Comparison of ENCODE assay signal across 8 cellular contexts in the genomic region with DNA sequence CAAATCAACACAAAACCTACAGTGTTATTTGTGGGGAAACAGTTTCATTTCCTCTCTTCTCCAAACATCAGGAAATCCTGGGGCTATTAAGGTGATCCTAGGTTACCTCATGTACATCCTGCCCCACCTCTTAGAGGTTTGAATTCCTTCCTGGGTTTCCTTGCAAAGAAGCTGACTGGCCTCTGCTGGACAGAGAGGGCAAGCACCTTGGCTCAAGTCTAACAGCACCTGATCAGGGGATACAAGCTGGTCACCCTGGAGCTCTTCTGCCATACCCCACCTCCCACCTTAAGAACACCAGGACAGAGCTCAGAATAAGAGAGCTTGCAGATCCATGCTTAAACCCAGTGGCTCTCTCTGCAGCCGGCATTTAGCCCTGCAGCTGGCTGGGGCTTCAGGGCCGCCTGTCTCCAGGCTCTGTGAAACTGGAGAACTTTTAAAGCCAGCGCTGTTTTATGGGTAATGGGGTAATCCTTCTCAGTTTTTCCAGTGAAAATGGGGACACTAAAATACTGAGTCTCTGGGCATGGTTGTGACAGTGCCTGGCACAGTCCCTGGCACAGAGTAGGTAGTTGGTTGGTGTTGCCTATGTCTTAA.
A peak's percentile ranks its signal among the peaks of the same experiment; 100 is the strongest.
DNase-seq lines count a peak whose midpoint lies in the region; ATAC-seq and TF ChIP-seq lines count a peak whose summit lies in the region.

No MANE protein-coding gene starts in this region.

- H3K27ac Mint-ChIP-seq in GM23338 = no peak overlapping the region
- no peak overlapping the region for H3K27ac Mint-ChIP-seq in activated naive CD4-positive, alpha-beta T cell treated with anti-CD3 and anti-CD28 coated beads, Interleukin-2, amount 10 ng/mL, durations not matched to agents 7 days and 5 days
- no peak overlapping the region for H3K27ac Mint-ChIP-seq in activated T-helper 1 cell treated with anti-CD3 and anti-CD28 coated beads, Interleukin-12 subunit alpha, Interleukin-12 subunit beta, Interleukin-2, Interleukin-4 antibody, amounts not matched to agents 30 ng/mL and 10 ng/mL and 1 ng/mL, durations not matched to agents 14 hours and 24 hours and 36 hours

- TF ChIP-seq CTCF in GM23338 (conservative IDR thresholded peaks at IDR 0.05; ENCODE audit: low read depth in 2 of 2) (peak; percentile 83 to 93), fibroblast of lung (conservative IDR thresholded peaks at IDR 0.05 in 1 of 2, IDR thresholded peaks at IDR 0.05 in 1 of 2; ENCODE audit: low read depth in 1 of 2, low read length in 2 of 2) (peak; percentile 53 to 59), omental fat pad (IDR thresholded peaks at IDR 0.05) (no peak)

- H3K4me1 Mint-ChIP-seq in GM23338 = peaks cover 25% of the 10 kb centered on the region
- no peaks in the 10 kb centered on the region for H3K4me1 Mint-ChIP-seq in activated naive CD4-positive, alpha-beta T cell treated with anti-CD3 and anti-CD28 coated beads, Interleukin-2, amount 10 ng/mL, durations not matched to agents 7 days and 5 days
- H3K4me1 Mint-ChIP-seq in activated T-helper 1 cell treated with anti-CD3 and anti-CD28 coated beads, Interleukin-12 subunit alpha, Interleukin-12 subunit beta, Interleukin-2, Interleukin-4 antibody, amounts not matched to agents 30 ng/mL and 10 ng/mL and 1 ng/mL, durations not matched to agents 14 hours and 24 hours and 36 hours (ENCODE audit: low read depth) = no peaks in the 10 kb centered on the region

- H3K4me3 Mint-ChIP-seq in GM23338 = peak overlapping the region; percentile 81
- H3K4me3 Mint-ChIP-seq in activated naive CD4-positive, alpha-beta T cell treated with anti-CD3 and anti-CD28 coated beads, Interleukin-2, amount 10 ng/mL, durations not matched to agents 7 days and 5 days = no peak overlapping the region
- H3K4me3 Mint-ChIP-seq in activated T-helper 1 cell treated with anti-CD3 and anti-CD28 coated beads, Interleukin-12 subunit alpha, Interleukin-12 subunit beta, Interleukin-2, Interleukin-4 antibody, amounts not matched to agents 30 ng/mL and 10 ng/mL and 1 ng/mL, durations not matched to agents 14 hours and 24 hours and 36 hours = no peak overlapping the region

- H3K9me2 ChIP-seq in GM23338 (ENCODE audit: insufficient read depth) = no peaks in the 10 kb centered on the region

- intact Hi-C loops in activated T-helper 1 cell treated with anti-CD3 and anti-CD28 coated beads, Interleukin-12 subunit alpha, Interleukin-12 subunit beta, Interleukin-2, Interleukin-4 antibody, amounts not matched to agents 30 ng/mL and 10 ng/mL and 1 ng/mL, durations not matched to agents 14 hours and 24 hours and 36 hours (cut with micrococcal nuclease) = no loop called here

- H3K4me1 ChIP-seq in GM23338 (ENCODE audit: insufficient read depth) (peaks cover 17% of the 10 kb centered on the region), fibroblast of lung (ENCODE audit: control insufficient read depth, extremely low read depth, insufficient read depth, low read length) (peaks cover 3% of the 10 kb centered on the region)

- CTCF ChIA-PET in activated naive CD4-positive, alpha-beta T cell treated with anti-CD3 and anti-CD28 coated beads, Interleukin-2, amount 10 ng/mL, durations not matched to agents 7 days and 5 days (lab: Charles Lee) = no interaction called here

- H3K4me2 ChIP-seq in GM23338 (peak overlapping the region; percentile 93), fibroblast of lung (ENCODE audit: extremely low read depth, insufficient read depth, low read length) (peak overlapping the region; percentile 32)

- DNase-seq in GM23338 (ENCODE audit: low spot score) (peak; percentile 89), NCI-H510A treated with DMSO at 0.1 percent for 48 hours (lab: John Stamatoyannopoulos, UW) (peak; percentile 63), fibroblast of lung (ENCODE audit: low read depth in 2 of 2) (peak; percentile 20 to 54), omental fat pad (ENCODE audit: low spot score) (no peak), NK-92 (lab: John Stamatoyannopoulos, UW; ENCODE audit: unreplicated experiment) (no peak)
- no peak for DNase-seq in activated naive CD4-positive, alpha-beta T cell treated with anti-CD3 and anti-CD28 coated beads, Interleukin-2, amount 10 ng/mL, durations not matched to agents 7 days and 5 days
- DNase-seq in activated T-helper 1 cell treated with anti-CD3 and anti-CD28 coated beads, Interleukin-12 subunit alpha, Interleukin-12 subunit beta, Interleukin-2, Interleukin-4 antibody, amounts not matched to agents 30 ng/mL and 10 ng/mL and 1 ng/mL, durations not matched to agents 14 hours and 24 hours and 36 hours (ENCODE audit: low spot score) = no peak

- no peaks in the 10 kb centered on the region for H3K36me3 Mint-ChIP-seq in GM23338 (ENCODE audit: low read depth)
- no peaks in the 10 kb centered on the region for H3K36me3 Mint-ChIP-seq in activated naive CD4-positive, alpha-beta T cell treated with anti-CD3 and anti-CD28 coated beads, Interleukin-2, amount 10 ng/mL, durations not matched to agents 7 days and 5 days
- H3K36me3 Mint-ChIP-seq in activated T-helper 1 cell treated with anti-CD3 and anti-CD28 coated beads, Interleukin-12 subunit alpha, Interleukin-12 subunit beta, Interleukin-2, Interleukin-4 antibody, amounts not matched to agents 30 ng/mL and 10 ng/mL and 1 ng/mL, durations not matched to agents 14 hours and 24 hours and 36 hours (ENCODE audit: low read depth) = no peaks in the 10 kb centered on the region

- H3K36me3 ChIP-seq in GM23338 (ENCODE audit: insufficient read depth) (no peaks in the 10 kb centered on the region), fibroblast of lung (ENCODE audit: control insufficient read depth, insufficient read depth, low read length) (no peaks in the 10 kb centered on the region)

- H3K79me2 ChIP-seq in GM23338 (replicated peaks; ENCODE audit: insufficient read depth) (no peaks in the 10 kb centered on the region), fibroblast of lung (ENCODE audit: control insufficient read depth, insufficient read depth, low read length) (no peaks in the 10 kb centered on the region)

- H2AFZ ChIP-seq in GM23338 = peak overlapping the region; percentile 93; the same call in 1 of the 2 replicates
- no peak overlapping the region for H2AFZ ChIP-seq in fibroblast of lung (ENCODE audit: low read length)

- ATAC-seq in GM23338 = peak; percentile 91
- ATAC-seq in omental fat pad (ENCODE audit: low FRiP score) = peak; percentile 76
- no peak for ATAC-seq in HG03571 (IDR thresholded peaks at IDR 0.05; ENCODE audit: unreplicated experiment)

- no peak overlapping the region for H3K9ac ChIP-seq in fibroblast of lung (ENCODE audit: insufficient read depth, low read length)

- H3F3A ChIP-seq in GM23338 (replicated peaks; ENCODE audit: low read depth) = no peaks in the 10 kb centered on the region

- H3K4me3 ChIP-seq in GM23338 = peak overlapping the region; percentile 82
- peak overlapping the region in 3 of 4 experiments; percentile 31 to 53 (median 50) for H3K4me3 ChIP-seq in fibroblast of lung (replicated peaks in 1 of 4; ENCODE audit: control extremely low read depth in 1 of 4, insufficient read depth in 1 of 4, low read depth in 3 of 4, low read length in 4 of 4)

- no peaks in the 10 kb centered on the region for H3K9me3 Mint-ChIP-seq in GM23338
- H3K9me3 Mint-ChIP-seq in activated naive CD4-positive, alpha-beta T cell treated with anti-CD3 and anti-CD28 coated beads, Interleukin-2, amount 10 ng/mL, durations not matched to agents 7 days and 5 days = no peaks in the 10 kb centered on the region
- H3K9me3 Mint-ChIP-seq in activated T-helper 1 cell treated with anti-CD3 and anti-CD28 coated beads, Interleukin-12 subunit alpha, Interleukin-12 subunit beta, Interleukin-2, Interleukin-4 antibody, amounts not matched to agents 30 ng/mL and 10 ng/mL and 1 ng/mL, durations not matched to agents 14 hours and 24 hours and 36 hours = no peaks in the 10 kb centered on the region

- H3K27me3 Mint-ChIP-seq in GM23338 (ENCODE audit: insufficient read depth, low read depth, poor library complexity) = peaks cover 11% of the 10 kb centered on the region
- peaks cover 30% of the 10 kb centered on the region for H3K27me3 Mint-ChIP-seq in activated naive CD4-positive, alpha-beta T cell treated with anti-CD3 and anti-CD28 coated beads, Interleukin-2, amount 10 ng/mL, durations not matched to agents 7 days and 5 days
- peaks cover 24% of the 10 kb centered on the region for H3K27me3 Mint-ChIP-seq in activated T-helper 1 cell treated with anti-CD3 and anti-CD28 coated beads, Interleukin-12 subunit alpha, Interleukin-12 subunit beta, Interleukin-2, Interleukin-4 antibody, amounts not matched to agents 30 ng/mL and 10 ng/mL and 1 ng/mL, durations not matched to agents 14 hours and 24 hours and 36 hours (ENCODE audit: insufficient read depth)

- no peaks in the 10 kb centered on the region for H3K9me3 ChIP-seq in fibroblast of lung (ENCODE audit: control insufficient read depth, insufficient read depth, low read depth, low read length)

- no peaks in the 10 kb centered on the region for H4K20me1 ChIP-seq in GM23338 (replicated peaks; ENCODE audit: insufficient read depth)
- no peaks in the 10 kb centered on the region for H4K20me1 ChIP-seq in fibroblast of lung (ENCODE audit: control insufficient read depth, extremely low read depth, insufficient read depth, low read length)

- no peaks in the 10 kb centered on the region for H3K27me3 ChIP-seq in GM23338 (ENCODE audit: insufficient read depth)
- H3K27me3 ChIP-seq in fibroblast of lung (ENCODE audit: control insufficient read depth, insufficient read depth, low read length) = no peaks in the 10 kb centered on the region

- H3K27ac ChIP-seq in GM23338 (ENCODE audit: low read depth) (no peak overlapping the region), fibroblast of lung (ENCODE audit: insufficient read depth, low read length) (no peak overlapping the region)

TF ChIP-seq in GM23338, 12 proteins besides CTCF, POLR2A, EP300 and RAD21:
- TF ChIP-seq POLR2AphosphoS5 (IDR thresholded peaks at IDR 0.05; ENCODE audit: low read depth) (no peak), STAT1 (IDR thresholded peaks at IDR 0.05; ENCODE audit: unreplicated experiment) (no peak), EZH2phosphoT487 (IDR thresholded peaks at IDR 0.05; ENCODE audit: unreplicated experiment) (no peak), ZNF114 (CRISPR knock-in tag; IDR thresholded peaks at IDR 0.05) (no peak)
- TF ChIP-seq, protein P1, sequence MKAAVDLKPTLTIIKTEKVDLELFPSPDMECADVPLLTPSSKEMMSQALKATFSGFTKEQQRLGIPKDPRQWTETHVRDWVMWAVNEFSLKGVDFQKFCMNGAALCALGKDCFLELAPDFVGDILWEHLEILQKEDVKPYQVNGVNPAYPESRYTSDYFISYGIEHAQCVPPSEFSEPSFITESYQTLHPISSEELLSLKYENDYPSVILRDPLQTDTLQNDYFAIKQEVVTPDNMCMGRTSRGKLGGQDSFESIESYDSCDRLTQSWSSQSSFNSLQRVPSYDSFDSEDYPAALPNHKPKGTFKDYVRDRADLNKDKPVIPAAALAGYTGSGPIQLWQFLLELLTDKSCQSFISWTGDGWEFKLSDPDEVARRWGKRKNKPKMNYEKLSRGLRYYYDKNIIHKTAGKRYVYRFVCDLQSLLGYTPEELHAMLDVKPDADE (IDR thresholded peaks at IDR 0.05) = no peak
TF ChIP-seq in GM23338: peak in this region for 0.

Comparison
In these comparisons a context has a peak if more than half of its experiments do, and no peak if none do; other contexts are left out.
1. DNase-seq: peak in GM23338 (single experiment), NCI-H510A treated with DMSO at 0.1 percent for 48 hours (single experiment) and fibroblast of lung (2 of 2); none in omental fat pad (single experiment), activated naive CD4-positive, alpha-beta T cell treated with anti-CD3 and anti-CD28 coated beads, Interleukin-2, amount 10 ng/mL, durations not matched to agents 7 days and 5 days (single experiment), NK-92 (single experiment) and activated T-helper 1 cell treated with anti-CD3 and anti-CD28 coated beads, Interleukin-12 subunit alpha, Interleukin-12 subunit beta, Interleukin-2, Interleukin-4 antibody, amounts not matched to agents 30 ng/mL and 10 ng/mL and 1 ng/mL, durations not matched to agents 14 hours and 24 hours and 36 hours (single experiment).
2. CTCF ChIP-seq: peak in GM23338 (2 of 2) and fibroblast of lung (2 of 2); none in omental fat pad (0 of 3).